Comparison of ENCODE assay signal across 22 cellular contexts in genomic region chr3:48966367-48966766, GRCh38. TPM values are rescaled to one million over a fixed set of nuclear protein-coding genes. Genes with fewer than 3 reads are reported as not detected.
DNase-seq lines count a peak whose midpoint lies in the region; ATAC-seq and TF ChIP-seq lines count a peak whose summit lies in the region.
"Had no signal": no experiment of that assay in that cellular context is flagged by ENCODE, and none has a peak within 500 bp of the region (broad histone marks: within the 10 kb centered on the region; RNA-seq: fewer than 3 reads in every experiment).

No MANE protein-coding gene starts in this region.

- H3K4me1 ChIP-seq in CD4-positive, alpha-beta memory T cell (ENCODE audit: insufficient read depth, low read length), result peaks cover 18% of the 10 kb centered on the region
- H3K4me1 ChIP-seq in gastrocnemius medialis (peaks cover 16 to 21% of the 10 kb centered on the region in 2 donors), foreskin keratinocyte (no peaks in the 10 kb centered on the region)
- H3K4me1 ChIP-seq: sigmoid colon, tibial artery had no signal

- peaks cover 14 to 17% (median 15%) of the 10 kb centered on the region in 4 donors for H3K4me1 Mint-ChIP-seq in CD4-positive, alpha-beta memory T cell
- H3K4me1 Mint-ChIP-seq in effector memory CD8-positive, alpha-beta T cell (ENCODE audit: low read depth in 2 of 2), result peaks cover 4 to 12% of the 10 kb centered on the region in 2 donors
- H3K4me1 Mint-ChIP-seq: stimulated activated memory B cell treated with anti-CD40 and anti-IgM and Interleukin-4, amounts not matched to agents 10 μg/mL and 1 μg/mL and 100 μg/mL, for 72 hours had no signal

- DNase-seq in CD4-positive, alpha-beta memory T cell, result no peak
- DNase-seq in MV-4-11 (lab: John Stamatoyannopoulos, UW) (peak; percentile 49), gastrocnemius medialis (no peak), foreskin keratinocyte (no peak), RKO (ENCODE audit: low spot score) (no peak)
- DNase-seq in effector memory CD8-positive, alpha-beta T cell, result no peak
- DNase-seq in stimulated activated naive CD4-positive, alpha-beta T cell treated with Interleukin-2 at 50 U/mL for 16 hours (lab: John Stamatoyannopoulos, UW), result no peak
- DNase-seq: activated CD4-positive, CD25-positive, alpha-beta regulatory T cell; foreskin melanocyte; Kasumi-1; NCI-H1092 treated with DMSO at 0.1 percent for 48 hours; NCI-H2029; NCI-H446 treated with DMSO at 0.1 percent for 48 hours; sigmoid colon; SK-N-SH; T-helper 9 cell had no signal

- H3K36me3 Mint-ChIP-seq in CD4-positive, alpha-beta memory T cell, result peaks cover 36 to 78% of the 10 kb centered on the region in 2 donors
- H3K36me3 Mint-ChIP-seq in effector memory CD8-positive, alpha-beta T cell (ENCODE audit: insufficient read depth), result peaks cover 79% of the 10 kb centered on the region

- CTCF ChIA-PET in CD4-positive, alpha-beta memory T cell (lab: Charles Lee; ENCODE audit: partially characterized antibody), result interaction anchor here (1.1 to 2.3 kb wide), 2 partner anchors 9 to 21 kb away, joined by 3 to 11 read pairs; no protein-coding TSS in a partner anchor

- H3K4me3 ChIP-seq in CD4-positive, alpha-beta memory T cell (ENCODE audit: low read length in 2 of 2), result no peak overlapping the region
- no peak overlapping the region for H3K4me3 ChIP-seq in gastrocnemius medialis
- H3K4me3 ChIP-seq: sigmoid colon, tibial artery had no signal

- no peak for TF ChIP-seq POLR2A in gastrocnemius medialis (IDR thresholded peaks at IDR 0.05)

- H3K9me3 Mint-ChIP-seq in CD4-positive, alpha-beta memory T cell, result no peaks in the 10 kb centered on the region
- no peaks in the 10 kb centered on the region for H3K9me3 Mint-ChIP-seq in effector memory CD8-positive, alpha-beta T cell
- H3K9me3 Mint-ChIP-seq: memory B cell; nephron; stimulated activated memory B cell treated with anti-CD40 and anti-IgM and Interleukin-4, amounts not matched to agents 10 μg/mL and 1 μg/mL and 100 μg/mL, for 72 hours had no signal

- H3K27ac Mint-ChIP-seq in CD4-positive, alpha-beta memory T cell, result peak overlapping the region in 5 of 7 donors; percentile 0 to 83 (median 57)
- peak overlapping the region in 1 of 2 donors; percentile 29 for H3K27ac Mint-ChIP-seq in effector memory CD8-positive, alpha-beta T cell
- H3K27ac Mint-ChIP-seq: nephron; stimulated activated memory B cell treated with anti-CD40 and anti-IgM and Interleukin-4, amounts not matched to agents 10 μg/mL and 1 μg/mL and 100 μg/mL, for 72 hours had no signal

- H3K4me3 Mint-ChIP-seq in CD4-positive, alpha-beta memory T cell, result peak overlapping the region in 2 of 8 donors; percentile 2 to 13
- no peak overlapping the region for H3K4me3 Mint-ChIP-seq in effector memory CD8-positive, alpha-beta T cell
- H3K4me3 Mint-ChIP-seq: memory B cell; nephron; stimulated activated memory B cell treated with anti-CD40 and anti-IgM and Interleukin-4, amounts not matched to agents 10 μg/mL and 1 μg/mL and 100 μg/mL, for 72 hours had no signal

- H3K9me3 ChIP-seq in CD4-positive, alpha-beta memory T cell (ENCODE audit: control insufficient read depth in 1 of 2, low read length in 2 of 2), result no peaks in the 10 kb centered on the region
- H3K9me3 ChIP-seq in gastrocnemius medialis, result no peaks in the 10 kb centered on the region
- H3K9me3 ChIP-seq: sigmoid colon, SK-N-SH, tibial artery had no signal

- POLR2A ChIA-PET in CD4-positive, alpha-beta memory T cell (lab: Charles Lee; ENCODE audit: partially characterized antibody), result no interaction called here

- peak; percentile 26 for ATAC-seq in effector memory CD8-positive, alpha-beta T cell (replicated peaks)
- ATAC-seq in gastrocnemius medialis (peak in 1 of 2 donors; percentile 24), foreskin keratinocyte (no peak), HG02885 (IDR thresholded peaks at IDR 0.05; ENCODE audit: poor library complexity, unreplicated experiment) (no peak)
- ATAC-seq: stimulated activated memory B cell treated with anti-CD40 and anti-IgM and Interleukin-4, amounts not matched to agents 10 μg/mL and 1 μg/mL and 100 μg/mL, for 72 hours had no signal

- H3K36me3 ChIP-seq in CD4-positive, alpha-beta memory T cell (ENCODE audit: insufficient read depth, low read length), result peaks cover 44% of the 10 kb centered on the region
- H3K36me3 ChIP-seq in gastrocnemius medialis, result peaks cover 0 to 74% of the 10 kb centered on the region in 2 donors

- intact Hi-C loops in CD4-positive, alpha-beta memory T cell (cut with micrococcal nuclease), result no loop called here
- intact Hi-C loops in gastrocnemius medialis (cut with DNase I; ENCODE audit: low total_unique reads), result no loop called here

- in situ Hi-C loops in gastrocnemius medialis (cut with MboI; ENCODE audit: low sequenced_read_pairs in 4 of 4), result no loop called here

- H3K27ac ChIP-seq in CD4-positive, alpha-beta memory T cell (ENCODE audit: low read depth, low read length), result no peak overlapping the region
- H3K27ac ChIP-seq in gastrocnemius medialis (peak overlapping the region; percentile 19 to 72 (median 40)), foreskin keratinocyte (no peak overlapping the region)
- H3K27ac ChIP-seq: epithelial cell of prostate, sigmoid colon, tibial artery had no signal

- H3K27me3 ChIP-seq in CD4-positive, alpha-beta memory T cell (ENCODE audit: insufficient read depth, low read length), result no peaks in the 10 kb centered on the region
- H3K27me3 ChIP-seq in gastrocnemius medialis (no peaks in the 10 kb centered on the region), foreskin keratinocyte (no peaks in the 10 kb centered on the region)
- H3K27me3 ChIP-seq: sigmoid colon, tibial artery had no signal

- TF ChIP-seq CTCF in gastrocnemius medialis (IDR thresholded peaks at IDR 0.05 in 4 of 5, conservative IDR thresholded peaks at IDR 0.05 in 1 of 5), result no peak
- no peak for TF ChIP-seq CTCF in foreskin keratinocyte (conservative IDR thresholded peaks at IDR 0.05)

- H3K27me3 Mint-ChIP-seq in CD4-positive, alpha-beta memory T cell, result no peaks in the 10 kb centered on the region
- no peaks in the 10 kb centered on the region for H3K27me3 Mint-ChIP-seq in effector memory CD8-positive, alpha-beta T cell
- H3K27me3 Mint-ChIP-seq: memory B cell; stimulated activated memory B cell treated with anti-CD40 and anti-IgM and Interleukin-4, amounts not matched to agents 10 μg/mL and 1 μg/mL and 100 μg/mL, for 72 hours had no signal

RNA-seq across cellular contexts. Expression of gene P4HTM, which starts 23.7 kb away (rescaled TPM):
- total RNA-seq in CD4-positive, alpha-beta memory T cell, result 10 to 100 TPM; 79.3 to 87.3 TPM
- 10 to 100 TPM; 29.7 to 32.8 TPM for polyA plus RNA-seq in CD4-positive, alpha-beta memory T cell
- total RNA-seq in gastrocnemius medialis (10 to 100 TPM; 13.6 to 21.7 (median 20.3) TPM), foreskin keratinocyte (2.2 and 3.0 TPM in 2 replicates)
- polyA plus RNA-seq in foreskin keratinocyte, result 2.3 and 2.9 TPM in 2 replicates

RNA-seq across cellular contexts. Expression of gene WDR6, which starts 40.8 kb away (rescaled TPM):
- 100 to 1,000 TPM; 287 to 295 TPM for total RNA-seq in CD4-positive, alpha-beta memory T cell
- polyA plus RNA-seq in CD4-positive, alpha-beta memory T cell, result 100 to 1,000 TPM; 105 to 143 TPM
- total RNA-seq in gastrocnemius medialis (10 to 100 TPM; 40.4 to 50.9 (median 45.5) TPM), foreskin keratinocyte (92.6 and 94.8 TPM in 2 replicates)
- polyA plus RNA-seq in foreskin keratinocyte, result 75.2 and 79.6 TPM in 2 replicates

RNA-seq across cellular contexts. Expression of gene ARIH2, which starts 47.7 kb away (rescaled TPM):
- total RNA-seq in CD4-positive, alpha-beta memory T cell, result 100 to 1,000 TPM; 141 to 149 TPM
- polyA plus RNA-seq in CD4-positive, alpha-beta memory T cell, result 100 to 1,000 TPM; 109 to 153 TPM
- total RNA-seq in gastrocnemius medialis, result 100 to 1,000 TPM; 118 to 176 (median 143) TPM
- 66.0 and 72.3 TPM in 2 replicates for total RNA-seq in foreskin keratinocyte
- polyA plus RNA-seq in foreskin keratinocyte, result 28.9 and 35.6 TPM in 2 replicates

RNA-seq across cellular contexts. Expression of gene DALRD3, which starts 52.0 kb away (rescaled TPM):
- 10 to 100 TPM; 31.2 to 32.8 TPM for total RNA-seq in CD4-positive, alpha-beta memory T cell
- polyA plus RNA-seq in CD4-positive, alpha-beta memory T cell, result 10 to 100 TPM; 32.2 to 41.3 TPM
- total RNA-seq in gastrocnemius medialis (10 to 100 TPM; 10.6 to 20.1 (median 16.3) TPM), foreskin keratinocyte (32.3 and 33.1 TPM in 2 replicates)
- 34.3 and 35.0 TPM in 2 replicates for polyA plus RNA-seq in foreskin keratinocyte

RNA-seq across cellular contexts. Expression of gene NDUFAF3, which starts 55.6 kb away (rescaled TPM):
- total RNA-seq in CD4-positive, alpha-beta memory T cell, result 10 to 100 TPM; 77.9 to 85.7 TPM
- polyA plus RNA-seq in CD4-positive, alpha-beta memory T cell, result 100 to 1,000 TPM; 145 to 169 TPM
- 100 to 1,000 TPM; 129 to 181 (median 148) TPM for total RNA-seq in gastrocnemius medialis
- 106 and 108 TPM in 2 replicates for total RNA-seq in foreskin keratinocyte
- 123 and 130 TPM in 2 replicates for polyA plus RNA-seq in foreskin keratinocyte

Comparison
In these comparisons a context has a peak if more than half of its experiments do, and no peak if none do; other contexts are left out.
1. H3K27ac ChIP-seq: peak in gastrocnemius medialis (4 of 4); none in CD4-positive, alpha-beta memory T cell (single experiment) and foreskin keratinocyte (single experiment).